ENCODE assay signal across 9 cellular contexts in the genomic region with DNA sequence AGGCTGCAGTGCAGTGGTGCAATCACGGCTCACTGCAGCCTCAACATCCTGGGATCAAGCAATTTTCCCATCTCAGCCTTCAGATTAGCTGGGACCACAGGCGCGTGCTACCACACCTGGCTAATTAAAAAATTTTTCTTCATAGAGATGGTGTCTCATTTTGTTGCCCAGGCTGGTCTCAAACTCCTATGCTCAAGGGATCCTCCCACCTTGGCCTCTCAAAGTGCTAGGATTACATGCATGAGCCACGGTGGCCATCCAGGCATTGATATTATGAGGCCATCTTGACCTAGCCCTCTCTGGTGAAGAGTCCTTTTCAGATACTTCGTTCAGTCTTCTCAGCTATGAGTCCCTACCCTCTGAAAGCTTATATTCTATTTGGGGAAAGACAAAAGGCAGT. TPM values are rescaled to one million over a fixed set of nuclear protein-coding genes. Genes with fewer than 3 reads are reported as not detected.
A peak's percentile ranks its signal among the peaks of the same experiment; 100 is the strongest.
DNase-seq lines count a peak whose midpoint lies in the region; ATAC-seq and TF ChIP-seq lines count a peak whose summit lies in the region.
"Had no signal": no experiment of that assay in that cellular context is flagged by ENCODE, and none has a peak within 500 bp of the region (broad histone marks: within the 10 kb centered on the region; RNA-seq: fewer than 3 reads in every experiment).

No MANE protein-coding gene starts in this region.

- H3K27me3 ChIP-seq in mononuclear cell (ENCODE audit: insufficient read depth, low read length): no peaks in the 10 kb centered on the region

- ATAC-seq in GM21737 (IDR thresholded peaks at IDR 0.05; ENCODE audit: unreplicated experiment) (no peak), HG03469 (IDR thresholded peaks at IDR 0.05; ENCODE audit: unreplicated experiment) (no peak)

- H3K4me1 ChIP-seq in mononuclear cell (ENCODE audit: insufficient read depth, low read length): peaks cover 73% of the 10 kb centered on the region

- peak overlapping the region; percentile 90 for H3K4me3 ChIP-seq in AG10803 (ENCODE audit: low read length)
- H3K4me3 ChIP-seq in Jurkat, Clone E6-1 (ENCODE audit: low read length): peak overlapping the region; percentile 51
- peak overlapping the region; percentile 68 for H3K4me3 ChIP-seq in astrocyte of the cerebellum (ENCODE audit: low read depth, low read length)
- peak overlapping the region; percentile 74 for H3K4me3 ChIP-seq in mononuclear cell (ENCODE audit: low read length)

- TF ChIP-seq CTCF in AG10803 (conservative IDR thresholded peaks at IDR 0.05; ENCODE audit: low read length): no peak
- TF ChIP-seq CTCF in astrocyte of the cerebellum (IDR thresholded peaks at IDR 0.05; ENCODE audit: low read depth, low read length, missing control alignments): no peak

- H3K9me3 ChIP-seq in mononuclear cell (ENCODE audit: low read depth, low read length): no peaks in the 10 kb centered on the region

- DNase-seq in AG10803 (ENCODE audit: low read depth) (no peak), astrocyte of the cerebellum (ENCODE audit: low read depth) (no peak), mucosa of gallbladder (ENCODE audit: low spot score) (no peak), NCI-H82 treated with DMSO at 0.1 percent for 48 hours (lab: John Stamatoyannopoulos, UW; ENCODE audit: unreplicated experiment) (no peak)
- DNase-seq in Jurkat, Clone E6-1 (ENCODE audit: low read depth, low spot score): no peak
- DNase-seq: NCI-H1092 treated with DMSO at 0.1 percent for 48 hours had no signal

- in situ Hi-C loops in astrocyte of the cerebellum (cut with HindIII; ENCODE audit: low sequenced_read_pairs): loop anchor here (10.0 kb wide), 1 partner anchor 106 kb away; no protein-coding TSS in a partner anchor

RNA-seq across cellular contexts. Expression of gene CASP8, which starts 1.1 kb away (rescaled TPM):
- 41.9 TPM for polyA plus RNA-seq in Jurkat, Clone E6-1 (2012; ENCODE audit: insufficient read depth, insufficient read length)
- total RNA-seq in mononuclear cell: 129 TPM
- 26.3 TPM for total RNA-seq in mucosa of gallbladder
